21 cellular contexts compared by ENCODE assay signal in genomic region chr6:133632206-133632605, GRCh38.
DNase-seq lines count a peak whose midpoint lies in the region; ATAC-seq and TF ChIP-seq lines count a peak whose summit lies in the region.
"Had no signal": no experiment of that assay in that cellular context is flagged by ENCODE, and none has a peak within 500 bp of the region (broad histone marks: within the 10 kb centered on the region; RNA-seq: fewer than 3 reads in every experiment).

No MANE protein-coding gene starts in this region.

- no peaks in the 10 kb centered on the region for H3K79me1 ChIP-seq in mesendoderm (ENCODE audit: low read length)

- H3K27ac Mint-ChIP-seq in Calu3 (ENCODE audit: unreplicated experiment) = no peak overlapping the region
- no peak overlapping the region for H3K27ac Mint-ChIP-seq in activated CD4-positive, alpha-beta memory T cell treated with anti-CD3 and anti-CD28 coated beads, Interleukin-2, amount 10 ng/mL, durations not matched to agents 7 days and 5 days
- H3K27ac Mint-ChIP-seq: activated T-helper 17 cell treated with anti-CD3 and anti-CD28 coated beads, Interleukin-2, amount 50 U/mL, for 72 hours; natural killer cell treated with Interleukin-12 subunit alpha and Interleukin-12 subunit beta and Interleukin-15 and Interleukin-18, amount 100 ng/mL, for 72 hours; stimulated activated naive CD8-positive, alpha-beta T cell treated with anti-CD3 and anti-CD28 coated beads, Interleukin-15, amount 100 ng/mL, for 72 hours had no signal

- H3K18ac ChIP-seq in mesendoderm (ENCODE audit: low read length) = no peak overlapping the region

- WGBS in mesendoderm (ENCODE audit: extremely low coverage, insufficient coverage, low lambda C conversion rate) = no CpG with 5 or more reads among the region's 2 CpGs

- BruUV-seq in Calu3 (replicated peaks; lab: Mats Ljungman, UMichigan) = no TSS peak

- no peaks in the 10 kb centered on the region for H3K79me2 ChIP-seq in mesendoderm (ENCODE audit: control insufficient read depth, insufficient read depth, low read length)

- H3K4me3 ChIP-seq in choroid plexus epithelial cell (ENCODE audit: low read depth, low read length) = no peak overlapping the region
- H3K4me3 ChIP-seq in mesendoderm (ENCODE audit: low read length) = no peak overlapping the region
- H3K4me3 ChIP-seq: esophagus squamous epithelium, prostate gland, uterus had no signal

- no peaks in the 10 kb centered on the region for H3K36me3 ChIP-seq in mesendoderm (ENCODE audit: control insufficient read depth, insufficient read depth, low read length)
- H3K36me3 ChIP-seq: esophagus squamous epithelium, prostate gland, uterus, WERI-Rb-1 had no signal

- H3K27ac ChIP-seq in mesendoderm (ENCODE audit: low read depth, low read length) = no peak overlapping the region
- H3K27ac ChIP-seq: esophagus squamous epithelium, prostate gland, uterus, WERI-Rb-1 had no signal

- H3K9ac ChIP-seq in mesendoderm (ENCODE audit: low read length) = no peak overlapping the region

- no peak overlapping the region for H3K56ac ChIP-seq in mesendoderm (ENCODE audit: low read length)

- H3K4me2 ChIP-seq in mesendoderm (ENCODE audit: low read length) = no peak overlapping the region

- H3K36me3 Mint-ChIP-seq in Calu3 (ENCODE audit: insufficient read depth, unreplicated experiment) = no peaks in the 10 kb centered on the region
- H3K36me3 Mint-ChIP-seq in activated CD4-positive, alpha-beta memory T cell treated with anti-CD3 and anti-CD28 coated beads, Interleukin-2, amount 10 ng/mL, durations not matched to agents 7 days and 5 days (ENCODE audit: low read depth) = no peaks in the 10 kb centered on the region
- H3K36me3 Mint-ChIP-seq: natural killer cell treated with Interleukin-12 subunit alpha and Interleukin-12 subunit beta and Interleukin-15 and Interleukin-18, amount 100 ng/mL, for 72 hours had no signal

- no peaks in the 10 kb centered on the region for H3K27me3 Mint-ChIP-seq in Calu3 (ENCODE audit: unreplicated experiment)
- no peaks in the 10 kb centered on the region for H3K27me3 Mint-ChIP-seq in activated CD4-positive, alpha-beta memory T cell treated with anti-CD3 and anti-CD28 coated beads, Interleukin-2, amount 10 ng/mL, durations not matched to agents 7 days and 5 days
- H3K27me3 Mint-ChIP-seq: activated T-helper 17 cell treated with anti-CD3 and anti-CD28 coated beads, Interleukin-2, amount 50 U/mL, for 72 hours; natural killer cell treated with Interleukin-12 subunit alpha and Interleukin-12 subunit beta and Interleukin-15 and Interleukin-18, amount 100 ng/mL, for 72 hours; stimulated activated naive CD8-positive, alpha-beta T cell treated with anti-CD3 and anti-CD28 coated beads, Interleukin-15, amount 100 ng/mL, for 72 hours had no signal

- TF ChIP-seq CTCF in Calu3 (IDR thresholded peaks at IDR 0.05; ENCODE audit: unreplicated experiment) (no peak), choroid plexus epithelial cell (conservative IDR thresholded peaks at IDR 0.05; ENCODE audit: low read depth, low read length) (no peak)

- H3K4me1 Mint-ChIP-seq in Calu3 (ENCODE audit: low read depth, unreplicated experiment) = no peaks in the 10 kb centered on the region
- H3K4me1 Mint-ChIP-seq in activated CD4-positive, alpha-beta memory T cell treated with anti-CD3 and anti-CD28 coated beads, Interleukin-2, amount 10 ng/mL, durations not matched to agents 7 days and 5 days = no peaks in the 10 kb centered on the region
- H3K4me1 Mint-ChIP-seq: activated T-helper 17 cell treated with anti-CD3 and anti-CD28 coated beads, Interleukin-2, amount 50 U/mL, for 72 hours; stimulated activated naive CD8-positive, alpha-beta T cell treated with anti-CD3 and anti-CD28 coated beads, Interleukin-15, amount 100 ng/mL, for 72 hours had no signal

- DNase-seq in Calu3 (peak; percentile 15), M059J (ENCODE audit: low read depth) (peak; percentile 72), choroid plexus epithelial cell (ENCODE audit: low read depth) (peak; percentile 82), mesendoderm (peak; percentile 79), OCI-M1 (lab: John Stamatoyannopoulos, UW) (no peak), Right ventricle myocardium superior (no peak)
- no peak for DNase-seq in activated CD4-positive, alpha-beta memory T cell treated with anti-CD3 and anti-CD28 coated beads, Interleukin-2, amount 10 ng/mL, durations not matched to agents 7 days and 5 days
- DNase-seq: amygdala; dermis blood vessel endothelial cell; esophagus squamous epithelium; left ventricle myocardium superior; NCI-H1694; NCI-H510A; stimulated activated CD4-positive, alpha-beta T cell treated with anti-CD3 and anti-CD28 coated beads, Interleukin-15, amount 100 ng/mL, for 24 hours; stimulated activated naive CD8-positive, alpha-beta T cell treated with anti-CD3 and anti-CD28 coated beads, Interleukin-15, amount 100 ng/mL, for 72 hours; uterus; WERI-Rb-1 had no signal

- no peaks in the 10 kb centered on the region for H3K27me3 ChIP-seq in mesendoderm (ENCODE audit: insufficient read depth, low read length, poor library complexity)
- H3K27me3 ChIP-seq: esophagus squamous epithelium, uterus had no signal

- no peak for ATAC-seq in HG02759 (IDR thresholded peaks at IDR 0.05; ENCODE audit: unreplicated experiment)
- no peak for ATAC-seq in Right ventricle myocardium superior (ENCODE audit: poor library complexity)
- ATAC-seq: activated T-helper 17 cell treated with anti-CD3 and anti-CD28 coated beads, Interleukin-2, amount 50 U/mL, for 72 hours; left ventricle myocardium superior; natural killer cell treated with Interleukin-12 subunit alpha and Interleukin-12 subunit beta and Interleukin-15 and Interleukin-18, amount 100 ng/mL, for 72 hours; stimulated activated naive CD8-positive, alpha-beta T cell treated with anti-CD3 and anti-CD28 coated beads, Interleukin-15, amount 100 ng/mL, for 72 hours had no signal

- no peak overlapping the region for H3K23ac ChIP-seq in mesendoderm (ENCODE audit: low read length)

- no peaks in the 10 kb centered on the region for H3K4me1 ChIP-seq in mesendoderm (ENCODE audit: control insufficient read depth, low read depth, low read length)
- H3K4me1 ChIP-seq: prostate gland, uterus had no signal

- no peak overlapping the region for H2BK15ac ChIP-seq in mesendoderm (replicated peaks; ENCODE audit: low read depth)

- no peak overlapping the region for H2BK120ac ChIP-seq in mesendoderm (ENCODE audit: low read depth, low read length)

- no peak overlapping the region for H3K4ac ChIP-seq in mesendoderm (ENCODE audit: low read depth, low read length)

- CTCF ChIA-PET in Calu3 (lab: Charles Lee) = interaction anchor here (1.4 to 2.6 kb wide), 3 partner anchors 23 to 284 kb away, joined by 4 to 8 read pairs (median 4); no protein-coding TSS in a partner anchor
- CTCF ChIA-PET in activated CD4-positive, alpha-beta memory T cell treated with anti-CD3 and anti-CD28 coated beads, Interleukin-2, amount 10 ng/mL, durations not matched to agents 7 days and 5 days (lab: Charles Lee) = no interaction called here

- POLR2A ChIA-PET in activated CD4-positive, alpha-beta memory T cell treated with anti-CD3 and anti-CD28 coated beads, Interleukin-2, amount 10 ng/mL, durations not matched to agents 7 days and 5 days (lab: Charles Lee) = no interaction called here

- no peak overlapping the region for H3K4me3 Mint-ChIP-seq in Calu3 (ENCODE audit: low read depth, unreplicated experiment)
- no peak overlapping the region for H3K4me3 Mint-ChIP-seq in activated CD4-positive, alpha-beta memory T cell treated with anti-CD3 and anti-CD28 coated beads, Interleukin-2, amount 10 ng/mL, durations not matched to agents 7 days and 5 days
- H3K4me3 Mint-ChIP-seq: activated T-helper 17 cell treated with anti-CD3 and anti-CD28 coated beads, Interleukin-2, amount 50 U/mL, for 72 hours; natural killer cell treated with Interleukin-12 subunit alpha and Interleukin-12 subunit beta and Interleukin-15 and Interleukin-18, amount 100 ng/mL, for 72 hours; stimulated activated naive CD8-positive, alpha-beta T cell treated with anti-CD3 and anti-CD28 coated beads, Interleukin-15, amount 100 ng/mL, for 72 hours had no signal

- H4K5ac ChIP-seq in mesendoderm (ENCODE audit: low read length) = no peak overlapping the region

- no peak overlapping the region for H2AK5ac ChIP-seq in mesendoderm (ENCODE audit: low read length)

- intact Hi-C loops in Calu3 (cut with micrococcal nuclease; ENCODE audit: unreplicated experiment) = no loop called here
- intact Hi-C loops in Right ventricle myocardium superior (cut with DNase I) = no loop called here

- H3K9me3 Mint-ChIP-seq in Calu3 (ENCODE audit: low read depth, unreplicated experiment) = no peaks in the 10 kb centered on the region
- no peaks in the 10 kb centered on the region for H3K9me3 Mint-ChIP-seq in activated CD4-positive, alpha-beta memory T cell treated with anti-CD3 and anti-CD28 coated beads, Interleukin-2, amount 10 ng/mL, durations not matched to agents 7 days and 5 days
- H3K9me3 Mint-ChIP-seq: natural killer cell treated with Interleukin-12 subunit alpha and Interleukin-12 subunit beta and Interleukin-15 and Interleukin-18, amount 100 ng/mL, for 72 hours; stimulated activated naive CD8-positive, alpha-beta T cell treated with anti-CD3 and anti-CD28 coated beads, Interleukin-15, amount 100 ng/mL, for 72 hours had no signal

- H4K8ac ChIP-seq in mesendoderm (ENCODE audit: low read depth, low read length) = no peak overlapping the region

- no peak overlapping the region for H2BK5ac ChIP-seq in mesendoderm (ENCODE audit: low read length)

Comparison
In these comparisons a context has a peak if more than half of its experiments do, and no peak if none do; other contexts are left out.
1. DNase-seq: peak in Calu3 (single experiment), M059J (single experiment), choroid plexus epithelial cell (single experiment) and mesendoderm (single experiment); none in OCI-M1 (single experiment), activated CD4-positive, alpha-beta memory T cell treated with anti-CD3 and anti-CD28 coated beads, Interleukin-2, amount 10 ng/mL, durations not matched to agents 7 days and 5 days (single experiment) and Right ventricle myocardium superior (single experiment).